In genomic region chr4:88742561-88742960, GRCh38 we compare ENCODE assay signal across 18 cellular contexts.
"Had no signal": no experiment of that assay in that cellular context is flagged by ENCODE, and none has a peak within 500 bp of the region (broad histone marks: within the 10 kb centered on the region; RNA-seq: fewer than 3 reads in every experiment).

No MANE protein-coding gene starts in this region.

- H3K9me3 ChIP-seq: adrenal gland, esophagus squamous epithelium, lower lobe of right lung, ovary, right lobe of liver, thoracic aorta, upper lobe of left lung had no signal

- H3K9me3 Mint-ChIP-seq: activated CD4-positive, alpha-beta T cell treated with anti-CD3 and anti-CD28 coated beads, Interleukin-2, amount 10 ng/mL, durations not matched to agents 7 days and 5 days; activated naive CD4-positive, alpha-beta T cell treated with anti-CD3 and anti-CD28 coated beads, Interleukin-2, amount 50 U/mL, for 72 hours; activated T-cell treated with anti-CD3 and anti-CD28 coated beads, Interleukin-2, amount 50 U/mL, for 72 hours; naive thymus-derived CD8-positive, alpha-beta T cell; stimulated activated naive B cell treated with anti-CD40 and anti-IgM and Interleukin-4, amounts not matched to agents 10 μg/mL and 1 μg/mL and 100 μg/mL, for 72 hours had no signal

- H3K27me3 ChIP-seq: adrenal gland, esophagus squamous epithelium, hepatocyte, ovary, right lobe of liver, upper lobe of left lung had no signal

- H3K4me2 ChIP-seq: hepatocyte had no signal

- H3K36me3 ChIP-seq: ovary had no signal

- H3K79me2 ChIP-seq: hepatocyte had no signal

- H2AFZ ChIP-seq: hepatocyte had no signal

- H3K27ac Mint-ChIP-seq: activated CD4-positive, alpha-beta T cell treated with anti-CD3 and anti-CD28 coated beads, Interleukin-2, amount 10 ng/mL, durations not matched to agents 7 days and 5 days; activated CD8-positive, alpha-beta T cell treated with anti-CD3 and anti-CD28 coated beads, Interleukin-2, amount 10 ng/mL, durations not matched to agents 7 days and 5 days; activated naive CD4-positive, alpha-beta T cell treated with anti-CD3 and anti-CD28 coated beads, Interleukin-2, amount 50 U/mL, for 72 hours; activated T-cell treated with anti-CD3 and anti-CD28 coated beads, Interleukin-2, amount 50 U/mL, for 72 hours; stimulated activated naive B cell treated with anti-CD40 and anti-IgM and Interleukin-4, amounts not matched to agents 10 μg/mL and 1 μg/mL and 100 μg/mL, for 72 hours had no signal

- ATAC-seq: activated CD8-positive, alpha-beta T cell treated with anti-CD3 and anti-CD28 coated beads, Interleukin-2, amount 10 ng/mL, durations not matched to agents 7 days and 5 days; activated naive CD4-positive, alpha-beta T cell treated with anti-CD3 and anti-CD28 coated beads, Interleukin-2, amount 50 U/mL, for 72 hours; activated T-cell treated with anti-CD3 and anti-CD28 coated beads, Interleukin-2, amount 50 U/mL, for 72 hours; lower lobe of right lung; naive thymus-derived CD8-positive, alpha-beta T cell; right lobe of liver; stimulated activated naive B cell treated with anti-CD40 and anti-IgM and Interleukin-4, amounts not matched to agents 10 μg/mL and 1 μg/mL and 100 μg/mL, for 72 hours had no signal

- H3K27me3 Mint-ChIP-seq: activated CD4-positive, alpha-beta T cell treated with anti-CD3 and anti-CD28 coated beads, Interleukin-2, amount 10 ng/mL, durations not matched to agents 7 days and 5 days; stimulated activated naive B cell treated with anti-CD40 and anti-IgM and Interleukin-4, amounts not matched to agents 10 μg/mL and 1 μg/mL and 100 μg/mL, for 72 hours had no signal

- DNase-seq: activated CD4-positive, alpha-beta T cell treated with anti-CD3 and anti-CD28 coated beads, Interleukin-2, amount 10 ng/mL, durations not matched to agents 7 days and 5 days; activated CD8-positive, alpha-beta T cell treated with anti-CD3 and anti-CD28 coated beads, Interleukin-2, amount 10 ng/mL, durations not matched to agents 7 days and 5 days; activated gamma-delta T cell treated with Interleukin-2 at 50 U/mL for 16 hours; activated T-cell treated with anti-CD3 and anti-CD28 coated beads, Interleukin-2, amount 50 U/mL, for 72 hours; adrenal gland; dermis blood vessel endothelial cell; effector memory CD4-positive, alpha-beta T cell; esophagus squamous epithelium; islet precursor cell; lower lobe of right lung; naive thymus-derived CD8-positive, alpha-beta T cell; ovary; right lobe of liver; stimulated activated naive B cell treated with anti-CD40 and anti-IgM and Interleukin-4, amounts not matched to agents 10 μg/mL and 1 μg/mL and 100 μg/mL, for 72 hours; upper lobe of left lung had no signal

- H3K4me3 ChIP-seq: adrenal gland, esophagus squamous epithelium, hepatocyte, lower lobe of right lung, ovary, right lobe of liver, thoracic aorta, upper lobe of left lung had no signal

- H3K36me3 Mint-ChIP-seq: activated naive CD4-positive, alpha-beta T cell treated with anti-CD3 and anti-CD28 coated beads, Interleukin-2, amount 50 U/mL, for 72 hours; naive thymus-derived CD8-positive, alpha-beta T cell; stimulated activated naive B cell treated with anti-CD40 and anti-IgM and Interleukin-4, amounts not matched to agents 10 μg/mL and 1 μg/mL and 100 μg/mL, for 72 hours had no signal

- H3K27ac ChIP-seq: adrenal gland, esophagus squamous epithelium, hepatocyte, lower lobe of right lung, ovary, right lobe of liver, upper lobe of left lung had no signal

- H3K4me3 Mint-ChIP-seq: activated CD4-positive, alpha-beta T cell treated with anti-CD3 and anti-CD28 coated beads, Interleukin-2, amount 10 ng/mL, durations not matched to agents 7 days and 5 days; activated CD8-positive, alpha-beta T cell treated with anti-CD3 and anti-CD28 coated beads, Interleukin-2, amount 10 ng/mL, durations not matched to agents 7 days and 5 days; activated T-cell treated with anti-CD3 and anti-CD28 coated beads, Interleukin-2, amount 50 U/mL, for 72 hours; naive thymus-derived CD8-positive, alpha-beta T cell; stimulated activated naive B cell treated with anti-CD40 and anti-IgM and Interleukin-4, amounts not matched to agents 10 μg/mL and 1 μg/mL and 100 μg/mL, for 72 hours had no signal
